9 cellular contexts compared by ENCODE assay signal in genomic region chr16:70706948-70707465, GRCh38. TPM values are rescaled to one million over a fixed set of nuclear protein-coding genes. Genes with fewer than 3 reads are reported as not detected.
DNase-seq lines count a peak whose midpoint lies in the region; ATAC-seq and TF ChIP-seq lines count a peak whose summit lies in the region.
"Had no signal": no experiment of that assay in that cellular context is flagged by ENCODE, and none has a peak within 500 bp of the region (broad histone marks: within the 10 kb centered on the region; RNA-seq: fewer than 3 reads in every experiment).

No MANE protein-coding gene starts in this region.

- POLR2A ChIA-PET in PC-3 (lab: Charles Lee; ENCODE audit: unreplicated experiment): no interaction called here
- POLR2A ChIA-PET in CD8-positive, alpha-beta memory T cell (lab: Charles Lee): no interaction called here

- peak; percentile 89 for ATAC-seq in PC-3
- ATAC-seq in omental fat pad (ENCODE audit: low FRiP score): peak; percentile 75
- no peak for ATAC-seq in HG03439 (IDR thresholded peaks at IDR 0.05; ENCODE audit: unreplicated experiment)
- no peak for ATAC-seq in body of pancreas
- ATAC-seq in HG03432 (IDR thresholded peaks at IDR 0.05; ENCODE audit: unreplicated experiment): no peak

- H3K27me3 ChIP-seq in PC-3 (ENCODE audit: low read length): no peaks in the 10 kb centered on the region
- H3K27me3 ChIP-seq in body of pancreas: no peaks in the 10 kb centered on the region
- no peaks in the 10 kb centered on the region for H3K27me3 ChIP-seq in CD8-positive, alpha-beta memory T cell (ENCODE audit: insufficient read depth, low read length, poor library complexity, severe bottlenecking)

- H3K9me2 ChIP-seq in PC-3 (replicated peaks; ENCODE audit: low read length): no peaks in the 10 kb centered on the region

- H3K36me3 ChIP-seq in PC-3 (ENCODE audit: low read depth, low read length) (no peaks in the 10 kb centered on the region), body of pancreas (replicated peaks in 1 of 2; ENCODE audit: insufficient read depth in 1 of 2, low read depth in 2 of 2) (no peaks in the 10 kb centered on the region)
- no peaks in the 10 kb centered on the region for H3K36me3 ChIP-seq in CD8-positive, alpha-beta memory T cell (ENCODE audit: insufficient read depth, low read length)

- no peaks in the 10 kb centered on the region for H3K4me1 Mint-ChIP-seq in CD8-positive, alpha-beta memory T cell

- H3K27ac Mint-ChIP-seq in CD8-positive, alpha-beta memory T cell: peak overlapping the region in 1 of 8 donors; percentile 23

- H2AFZ ChIP-seq in PC-3 (ENCODE audit: low read length): no peak overlapping the region

- H3K4me2 ChIP-seq in PC-3 (ENCODE audit: low read length): peak overlapping the region; percentile 71

- H3K4me1 ChIP-seq in PC-3 (ENCODE audit: insufficient read depth, low read length) (peaks cover 20% of the 10 kb centered on the region), body of pancreas (no peaks in the 10 kb centered on the region)
- H3K4me1 ChIP-seq in CD8-positive, alpha-beta memory T cell (ENCODE audit: insufficient read depth, low read length): no peaks in the 10 kb centered on the region

- CTCF ChIA-PET in PC-3 (lab: Charles Lee): interaction anchor here (0.5 kb wide), 1 partner anchor 31 kb away, joined by 3 read pairs; no protein-coding TSS in a partner anchor
- CTCF ChIA-PET in CD8-positive, alpha-beta memory T cell (lab: Charles Lee): no interaction called here

- H3K4me3 Mint-ChIP-seq in CD8-positive, alpha-beta memory T cell: no peak overlapping the region

- no peaks in the 10 kb centered on the region for H3K79me2 ChIP-seq in PC-3 (ENCODE audit: low read length)

- BruUV-seq in PC-3 (replicated peaks; lab: Mats Ljungman, UMichigan): no TSS peak

- H4K20me1 ChIP-seq in PC-3 (ENCODE audit: low read length): no peaks in the 10 kb centered on the region

- H3K27me3 Mint-ChIP-seq in CD8-positive, alpha-beta memory T cell: no peaks in the 10 kb centered on the region

- no peak for TF ChIP-seq POLR2A in body of pancreas (IDR thresholded peaks at IDR 0.05)

- H3F3A ChIP-seq in PC-3 (ENCODE audit: low read length, unreplicated experiment): no peaks in the 10 kb centered on the region

- H3K9ac ChIP-seq in PC-3 (ENCODE audit: low read length): no peak overlapping the region

- H3K4me3 ChIP-seq in AG09309 (ENCODE audit: control insufficient read depth, low read depth, low read length) (no peak overlapping the region), PC-3 (ENCODE audit: low read length) (no peak overlapping the region), body of pancreas (no peak overlapping the region)
- H3K4me3 ChIP-seq in CD8-positive, alpha-beta memory T cell (ENCODE audit: low read length): no peak overlapping the region

- intact Hi-C loops in PC-3 (cut with micrococcal nuclease) (no loop called here), body of pancreas (cut with DNase I) (no loop called here)

- DNase-seq in AG09309 (ENCODE audit: low read depth) (peak; percentile 92), PC-3 (peak; percentile 94), epidermal melanocyte (ENCODE audit: insufficient read length, low spot score) (peak; percentile 95), omental fat pad (ENCODE audit: low spot score) (no peak), body of pancreas (no peak)
- DNase-seq in CD8-positive, alpha-beta memory T cell: no peak
- DNase-seq: COR-L47 had no signal

- no peaks in the 10 kb centered on the region for H3K9me3 Mint-ChIP-seq in CD8-positive, alpha-beta memory T cell

- H3K9me3 ChIP-seq in PC-3 (ENCODE audit: low read length): no peaks in the 10 kb centered on the region
- H3K9me3 ChIP-seq in body of pancreas: no peaks in the 10 kb centered on the region
- no peaks in the 10 kb centered on the region for H3K9me3 ChIP-seq in CD8-positive, alpha-beta memory T cell (ENCODE audit: low read length)

- H3K27ac ChIP-seq in PC-3 (ENCODE audit: low read length) (peak overlapping the region; percentile 71), body of pancreas (no peak overlapping the region)
- no peak overlapping the region for H3K27ac ChIP-seq in CD8-positive, alpha-beta memory T cell (ENCODE audit: low read depth, low read length)

- WGBS in body of pancreas, 2 donors: 68 to 81% methylated on average over 7 of the region's 7 CpGs

- H3K36me3 Mint-ChIP-seq in CD8-positive, alpha-beta memory T cell: peaks cover 0 to 31% (median 6%) of the 10 kb centered on the region in 3 donors

- TF ChIP-seq CTCF in AG09309 (IDR thresholded peaks at IDR 0.05; ENCODE audit: control insufficient read depth, insufficient read depth, low read depth, low read length, missing control alignments) (no peak), PC-3 (conservative IDR thresholded peaks at IDR 0.05; ENCODE audit: low read depth, low read length) (no peak), omental fat pad (IDR thresholded peaks at IDR 0.05) (no peak), body of pancreas (IDR thresholded peaks at IDR 0.05) (no peak)

RNA-seq across cellular contexts. Expression of gene MTSS2, which starts 21.2 kb away (rescaled TPM):
- total RNA-seq in PC-3 (2014; rRNA removed) (18.7 and 39.2 TPM in 2 replicates), omental fat pad (10 to 100 TPM; 19.3 to 70.1 (median 32.4) TPM), body of pancreas (10 to 100 TPM in 1 of 2 donors, 1 to 10 TPM in 1; 8.8 to 23.4 TPM)
- 1 to 10 TPM; 2.2 to 3.0 TPM for total RNA-seq in CD8-positive, alpha-beta memory T cell
- not detected for polyA plus RNA-seq in CD8-positive, alpha-beta memory T cell

Comparison
In these comparisons a context has a peak if more than half of its experiments do, and no peak if none do; other contexts are left out.
1. DNase-seq: peak in AG09309 (single experiment), PC-3 (single experiment) and epidermal melanocyte (single experiment); none in omental fat pad (single experiment), body of pancreas (0 of 4) and CD8-positive, alpha-beta memory T cell (0 of 5).
2. ATAC-seq: peak in PC-3 (single experiment) and omental fat pad (single experiment); none in HG03439 (single experiment), body of pancreas (single experiment) and HG03432 (single experiment).